In genomic region chr6:1527098-1527497, GRCh38 we compare ENCODE assay signal across 8 cellular contexts.
DNase-seq lines count a peak whose midpoint lies in the region; ATAC-seq lines count a peak whose summit lies in the region.

No MANE protein-coding gene starts in this region.

- peak; percentile 45 for ATAC-seq in HG02798 (IDR thresholded peaks at IDR 0.05; ENCODE audit: poor library complexity, unreplicated experiment)
- peak; percentile 40 to 69 for ATAC-seq in activated naive CD4-positive, alpha-beta T cell treated with anti-CD3 and anti-CD28 coated beads, Interleukin-2, amount 50 U/mL, for 72 hours
- no peak for ATAC-seq in HG02973 (IDR thresholded peaks at IDR 0.05; ENCODE audit: unreplicated experiment)

- DNase-seq in C1 segment of cervical spinal cord (lab: John Stamatoyannopoulos, UW) (peak in 13 of 14 donors; percentile 11 to 82 (median 54)), hypothalamus (lab: John Stamatoyannopoulos, UW) (peak in 46 of 51 donors; percentile 15 to 82 (median 60)), GDM1 (lab: John Stamatoyannopoulos, UW) (no peak), NCI-H1694 treated with DMSO at 0.1 percent for 48 hours (lab: John Stamatoyannopoulos, UW) (no peak)
- DNase-seq in activated naive CD4-positive, alpha-beta T cell treated with anti-CD3 and anti-CD28 coated beads, Interleukin-2, amount 50 U/mL, for 72 hours (ENCODE audit: low spot score in 2 of 2) = no peak
- DNase-seq in stimulated activated CD4-positive, alpha-beta T cell treated with anti-CD3 and anti-CD28 coated beads, Interleukin-15, amount 100 ng/mL, for 24 hours = peak; percentile 57

- peaks cover 0 to 4% of the 10 kb centered on the region in 2 donors for H3K9me3 Mint-ChIP-seq in activated naive CD4-positive, alpha-beta T cell treated with anti-CD3 and anti-CD28 coated beads, Interleukin-2, amount 50 U/mL, for 72 hours

- H3K27ac Mint-ChIP-seq in activated naive CD4-positive, alpha-beta T cell treated with anti-CD3 and anti-CD28 coated beads, Interleukin-2, amount 50 U/mL, for 72 hours = peak overlapping the region in 1 of 2 donors; percentile 82

- no peaks in the 10 kb centered on the region for H3K36me3 Mint-ChIP-seq in activated naive CD4-positive, alpha-beta T cell treated with anti-CD3 and anti-CD28 coated beads, Interleukin-2, amount 50 U/mL, for 72 hours

Comparison
In these comparisons a context has a peak if more than half of its experiments do, and no peak if none do; other contexts are left out.
1. DNase-seq: peak in C1 segment of cervical spinal cord (13 of 14), hypothalamus (46 of 51) and stimulated activated CD4-positive, alpha-beta T cell treated with anti-CD3 and anti-CD28 coated beads, Interleukin-15, amount 100 ng/mL, for 24 hours (single experiment); none in activated naive CD4-positive, alpha-beta T cell treated with anti-CD3 and anti-CD28 coated beads, Interleukin-2, amount 50 U/mL, for 72 hours (0 of 2), GDM1 (single experiment) and NCI-H1694 treated with DMSO at 0.1 percent for 48 hours (single experiment).